36 cellular contexts compared by ENCODE assay signal in the genomic region with DNA sequence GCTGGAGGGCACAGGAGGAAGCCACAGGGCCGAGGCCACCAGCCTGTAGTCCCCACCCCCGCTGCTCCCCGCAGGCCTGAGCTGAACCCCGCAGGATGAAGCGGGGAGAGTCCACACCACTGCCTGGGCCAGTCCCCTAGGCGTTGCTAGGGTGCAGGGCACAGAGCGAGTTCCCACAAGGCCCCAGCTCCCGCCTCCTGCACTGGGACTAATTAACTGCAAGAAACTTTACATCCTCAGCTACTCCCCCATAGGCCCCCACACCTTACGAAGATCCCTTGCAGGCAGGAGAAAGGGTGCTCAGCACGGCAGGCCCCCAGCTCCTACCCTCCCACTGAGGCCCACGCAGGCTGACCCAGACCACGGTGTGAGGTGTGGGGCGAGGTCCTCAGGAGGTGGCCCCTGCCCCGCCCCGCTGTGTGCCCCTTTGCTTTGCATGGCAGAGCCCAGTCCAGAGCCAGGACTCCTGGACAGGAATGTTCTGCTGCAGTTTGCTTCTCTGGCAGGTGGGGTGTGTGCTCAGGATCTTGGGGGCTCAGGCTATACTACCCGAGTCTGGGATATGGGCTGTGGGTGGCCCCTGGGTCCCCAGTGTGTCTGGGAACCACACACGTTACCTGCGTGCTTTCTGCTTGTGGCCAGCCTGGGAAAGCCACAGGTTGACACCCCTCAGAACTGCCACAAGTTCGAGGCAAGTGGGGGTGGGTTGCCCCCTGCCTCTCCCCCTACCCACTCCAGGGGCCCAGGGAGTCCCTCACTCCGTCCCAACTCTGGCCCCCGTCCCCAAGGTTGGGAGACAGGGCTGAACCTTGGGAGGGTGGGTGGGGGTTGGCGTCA. TPM values are rescaled to one million over a fixed set of nuclear protein-coding genes. Genes with fewer than 3 reads are reported as not detected.
"Had no signal": no experiment of that assay in that cellular context is flagged by ENCODE, and none has a peak within 500 bp of the region (broad histone marks: within the 10 kb centered on the region; RNA-seq: fewer than 3 reads in every experiment).

No MANE protein-coding gene starts in this region.

- H3K27me3 ChIP-seq: vagina had no signal

- H3K9me3 ChIP-seq: breast epithelium, heart left ventricle, lower lobe of right lung, right atrium auricular region, thyroid gland, upper lobe of left lung, vagina had no signal

- H3K36me3 Mint-ChIP-seq: activated naive CD4-positive, alpha-beta T cell treated with anti-CD3 and anti-CD28 coated beads, Interleukin-2, amount 50 U/mL, for 72 hours; immature natural killer cell had no signal

- H3K9me3 Mint-ChIP-seq: activated CD4-positive, alpha-beta memory T cell treated with anti-CD3 and anti-CD28 coated beads for 36 hours; activated CD4-positive, alpha-beta T cell treated with anti-CD3 and anti-CD28 coated beads, Interleukin-2, amount 10 ng/mL, durations not matched to agents 24 days and 14 days; activated naive CD4-positive, alpha-beta T cell treated with anti-CD3 and anti-CD28 coated beads, Interleukin-2, amount 50 U/mL, for 72 hours; activated T-cell treated with anti-CD3 and anti-CD28 coated beads, Interleukin-2, amount 50 U/mL, for 4 hours; activated T-helper 17 cell treated with anti-CD3 and anti-CD28 coated beads, Interleukin-2, amount 50 U/mL, for 72 hours; immature natural killer cell; neural progenitor cell; stimulated activated memory B cell treated with anti-CD40 and anti-IgM and Interleukin-4, amounts not matched to agents 10 μg/mL and 1 μg/mL and 100 μg/mL, for 72 hours; stimulated activated naive CD8-positive, alpha-beta T cell treated with anti-CD3 and anti-CD28 coated beads, Interleukin-15, amount 100 ng/mL, for 72 hours had no signal

- H3K9ac ChIP-seq: neural progenitor cell had no signal

- H3K27ac Mint-ChIP-seq: activated CD4-positive, alpha-beta memory T cell treated with anti-CD3 and anti-CD28 coated beads for 36 hours; activated CD4-positive, alpha-beta T cell treated with anti-CD3 and anti-CD28 coated beads, Interleukin-2, amount 10 ng/mL, durations not matched to agents 24 days and 14 days; activated naive CD4-positive, alpha-beta T cell treated with anti-CD3 and anti-CD28 coated beads, Interleukin-2, amount 50 U/mL, for 72 hours; activated T-helper 17 cell treated with anti-CD3 and anti-CD28 coated beads, Interleukin-2, amount 50 U/mL, for 72 hours; immature natural killer cell; naive thymus-derived CD8-positive, alpha-beta T cell; neural progenitor cell; stimulated activated memory B cell treated with anti-CD40 and anti-IgM and Interleukin-4, amounts not matched to agents 10 μg/mL and 1 μg/mL and 100 μg/mL, for 72 hours; stimulated activated naive CD8-positive, alpha-beta T cell treated with anti-CD3 and anti-CD28 coated beads, Interleukin-15, amount 100 ng/mL, for 72 hours had no signal

- H3K4me3 ChIP-seq: heart left ventricle, lower lobe of right lung, right atrium auricular region, smooth muscle cell, thyroid gland, upper lobe of left lung, vagina had no signal

- H3K36me3 ChIP-seq: breast epithelium, heart left ventricle, lower lobe of right lung, neural progenitor cell, right atrium auricular region, thyroid gland, upper lobe of left lung, vagina had no signal

- H3K27ac ChIP-seq: breast epithelium, heart left ventricle, lower lobe of right lung, neural progenitor cell, right atrium auricular region, thyroid gland, upper lobe of left lung, vagina had no signal

- H3K27me3 Mint-ChIP-seq: activated CD4-positive, alpha-beta T cell treated with anti-CD3 and anti-CD28 coated beads, Interleukin-2, amount 10 ng/mL, durations not matched to agents 24 days and 14 days; activated T-helper 17 cell treated with anti-CD3 and anti-CD28 coated beads, Interleukin-2, amount 50 U/mL, for 72 hours had no signal

- H3K4me3 Mint-ChIP-seq: activated CD4-positive, alpha-beta memory T cell treated with anti-CD3 and anti-CD28 coated beads for 36 hours; activated CD4-positive, alpha-beta T cell treated with anti-CD3 and anti-CD28 coated beads, Interleukin-2, amount 10 ng/mL, durations not matched to agents 24 days and 14 days; activated T-cell treated with anti-CD3 and anti-CD28 coated beads, Interleukin-2, amount 50 U/mL, for 4 hours; activated T-helper 17 cell treated with anti-CD3 and anti-CD28 coated beads, Interleukin-2, amount 50 U/mL, for 72 hours; immature natural killer cell; naive thymus-derived CD8-positive, alpha-beta T cell; neural progenitor cell; stimulated activated memory B cell treated with anti-CD40 and anti-IgM and Interleukin-4, amounts not matched to agents 10 μg/mL and 1 μg/mL and 100 μg/mL, for 72 hours; stimulated activated naive CD8-positive, alpha-beta T cell treated with anti-CD3 and anti-CD28 coated beads, Interleukin-15, amount 100 ng/mL, for 72 hours had no signal

- DNase-seq: activated CD4-positive, alpha-beta memory T cell treated with anti-CD3 and anti-CD28 coated beads for 36 hours; activated CD4-positive, alpha-beta T cell treated with anti-CD3 and anti-CD28 coated beads, Interleukin-2, amount 10 ng/mL, durations not matched to agents 24 days and 14 days; activated CD4-positive, CD25-positive, alpha-beta regulatory T cell treated with anti-CD3 and anti-CD28 coated beads, Interleukin-2, amount 50 U/mL, for 72 hours; activated gamma-delta T cell treated with Interleukin-2 at 50 U/mL for 16 hours; activated T-cell treated with anti-CD3 and anti-CD28 coated beads, Interleukin-2, amount 50 U/mL, for 4 hours; central memory CD4-positive, alpha-beta T cell; hypothalamus; immature natural killer cell; kidney; left colon; lower lobe of right lung; mesenchymal stem cell; naive thymus-derived CD8-positive, alpha-beta T cell; stimulated activated CD4-positive, alpha-beta T cell treated with anti-CD3 and anti-CD28 coated beads, Interleukin-1b, Interleukin-23, amount 100 ng/mL, for 48 hours; stimulated activated CD4-positive, alpha-beta T cell treated with anti-CD3 and anti-CD28 coated beads, Interleukin-4, amount 100 ng/mL, for 4 hours; stimulated activated CD8-positive, alpha-beta memory T cell treated with anti-CD3 and anti-CD28 coated beads, Interleukin-4, amount 100 ng/mL, for 48 hours; stimulated activated naive CD8-positive, alpha-beta T cell treated with anti-CD3 and anti-CD28 coated beads, Interleukin-15, amount 100 ng/mL, for 72 hours; T1000; thyroid gland had no signal

- H3K4me1 ChIP-seq: lower lobe of right lung, right atrium auricular region, thyroid gland, vagina had no signal

- H2AFZ ChIP-seq: neural progenitor cell had no signal

- H3K4me1 Mint-ChIP-seq: activated T-helper 17 cell treated with anti-CD3 and anti-CD28 coated beads, Interleukin-2, amount 50 U/mL, for 72 hours; immature natural killer cell; neural progenitor cell had no signal

- ATAC-seq: activated naive CD4-positive, alpha-beta T cell treated with anti-CD3 and anti-CD28 coated beads, Interleukin-2, amount 50 U/mL, for 72 hours; activated T-cell treated with anti-CD3 and anti-CD28 coated beads, Interleukin-2, amount 50 U/mL, for 4 hours; activated T-helper 17 cell treated with anti-CD3 and anti-CD28 coated beads, Interleukin-2, amount 50 U/mL, for 72 hours; heart left ventricle; left colon; lower lobe of right lung; naive thymus-derived CD8-positive, alpha-beta T cell; stimulated activated memory B cell treated with anti-CD40 and anti-IgM and Interleukin-4, amounts not matched to agents 10 μg/mL and 1 μg/mL and 100 μg/mL, for 72 hours; stimulated activated naive CD8-positive, alpha-beta T cell treated with anti-CD3 and anti-CD28 coated beads, Interleukin-15, amount 100 ng/mL, for 72 hours had no signal

- FAIRE-seq: endothelial cell of umbilical vein, kidney had no signal

RNA-seq across cellular contexts. Expression of gene GNG13, which starts 1.2 kb away (rescaled TPM):
- total RNA-seq: activated CD4-positive, alpha-beta memory T cell treated with anti-CD3 and anti-CD28 coated beads for 36 hours; activated CD4-positive, alpha-beta T cell treated with anti-CD3 and anti-CD28 coated beads, Interleukin-2, amount 10 ng/mL, durations not matched to agents 24 days and 14 days; activated CD8-positive, alpha-beta memory T cell treated with anti-CD3 and anti-CD28 coated beads for 36 hours; activated naive CD4-positive, alpha-beta T cell treated with anti-CD3 and anti-CD28 coated beads, Interleukin-2, amount 50 U/mL, for 72 hours; activated T-cell treated with anti-CD3 and anti-CD28 coated beads, Interleukin-2, amount 50 U/mL, for 4 hours; activated T-helper 17 cell treated with anti-CD3 and anti-CD28 coated beads, Interleukin-2, amount 50 U/mL, for 72 hours; breast epithelium; endothelial cell of umbilical vein; fibroblast of lung; fibroblast of villous mesenchyme; heart left ventricle; kidney; lower lobe of right lung; naive thymus-derived CD8-positive, alpha-beta T cell; omental fat pad; pulmonary artery endothelial cell; right atrium auricular region; smooth muscle cell; thyroid gland; upper lobe of left lung; vagina had no signal
- polyA plus RNA-seq: endothelial cell of umbilical vein; esophagus; fibroblast of lung; heart left ventricle; immature natural killer cell; naive thymus-derived CD8-positive, alpha-beta T cell; smooth muscle cell had no signal

RNA-seq across cellular contexts. Expression of gene MSLN, which starts 38.8 kb away (rescaled TPM):
- total RNA-seq: activated CD4-positive, alpha-beta memory T cell treated with anti-CD3 and anti-CD28 coated beads for 36 hours; activated CD4-positive, alpha-beta T cell treated with anti-CD3 and anti-CD28 coated beads, Interleukin-2, amount 10 ng/mL, durations not matched to agents 24 days and 14 days; activated CD8-positive, alpha-beta memory T cell treated with anti-CD3 and anti-CD28 coated beads for 36 hours; activated naive CD4-positive, alpha-beta T cell treated with anti-CD3 and anti-CD28 coated beads, Interleukin-2, amount 50 U/mL, for 72 hours; activated T-helper 17 cell treated with anti-CD3 and anti-CD28 coated beads, Interleukin-2, amount 50 U/mL, for 72 hours; endothelial cell of umbilical vein; fibroblast of lung; naive thymus-derived CD8-positive, alpha-beta T cell; pulmonary artery endothelial cell; thyroid gland; vagina had no signal
- polyA plus RNA-seq: endothelial cell of umbilical vein; fibroblast of lung; heart left ventricle; immature natural killer cell; naive thymus-derived CD8-positive, alpha-beta T cell had no signal
